Comparison of ENCODE assay signal across 17 cellular contexts in the genomic region with DNA sequence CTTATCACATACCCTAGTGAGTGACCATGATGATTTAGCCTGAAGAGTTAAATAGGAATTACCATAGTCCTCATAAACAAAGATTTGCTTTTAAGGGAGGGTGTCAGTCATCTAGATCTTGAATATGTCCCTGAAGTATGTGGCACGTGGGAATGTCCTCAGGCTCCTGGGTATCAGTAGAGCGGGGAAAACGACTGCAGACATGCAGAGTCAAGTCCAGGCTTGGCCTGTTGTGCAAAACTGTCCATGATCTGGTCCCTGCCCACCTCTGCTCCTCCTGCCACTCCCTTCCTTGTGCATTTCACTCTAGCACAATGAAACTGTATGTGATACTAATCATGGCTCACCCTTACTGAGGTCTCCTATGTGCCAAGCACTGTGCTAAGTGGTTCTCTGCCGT.
"Had no signal": no experiment of that assay in that cellular context is flagged by ENCODE, and none has a peak within 500 bp of the region (broad histone marks: within the 10 kb centered on the region; RNA-seq: fewer than 3 reads in every experiment).

No MANE protein-coding gene starts in this region.

- DNase-seq: activated B cell treated with CpG ODN at 0.5 μM for 24 hours; activated CD4-positive, alpha-beta T cell treated with anti-CD3 and anti-CD28 coated beads, Interleukin-2, amount 10 ng/mL, durations not matched to agents 24 days and 14 days; activated CD8-positive, alpha-beta memory T cell treated with anti-CD3 and anti-CD28 coated beads for 24 hours; activated naive CD4-positive, alpha-beta T cell treated with Interleukin-2 at 50 U/mL for 16 hours; central memory CD4-positive, alpha-beta T cell; effector CD4-positive, alpha-beta T cell; head of caudate nucleus; left ventricle myocardium superior; pancreas; retina; stimulated activated CD4-positive, alpha-beta T cell treated with anti-CD3 and anti-CD28 coated beads, Interleukin-4, amount 100 ng/mL, for 1 hour; stimulated activated CD8-positive, alpha-beta memory T cell treated with anti-CD3 and anti-CD28 coated beads, Interleukin-4, amount 100 ng/mL, for 48 hours; stimulated activated naive CD8-positive, alpha-beta T cell treated with anti-CD3 and anti-CD28 coated beads, Interleukin-15, Interleukin-2, amounts not matched to agents 100 U/mL and 50 U/mL, for 24 hours; T-helper 17 cell had no signal

- H3K36me3 ChIP-seq: neural progenitor cell had no signal

- H3K4me3 ChIP-seq: coronary artery, neural progenitor cell, pancreas, thoracic aorta had no signal

- ATAC-seq: left ventricle myocardium superior; pancreas; stimulated activated naive CD8-positive, alpha-beta T cell treated with anti-CD3 and anti-CD28 coated beads, Interleukin-15, Interleukin-2, amounts not matched to agents 100 U/mL and 50 U/mL, for 24 hours; T-helper 17 cell had no signal

- H3K27ac ChIP-seq: neural progenitor cell, pancreas, thoracic aorta had no signal

- H3K4me1 ChIP-seq: neural progenitor cell, pancreas had no signal

- H3K9me3 ChIP-seq: pancreas, thoracic aorta had no signal

- H3K27me3 ChIP-seq: neural progenitor cell, pancreas had no signal
